In the genomic region with DNA sequence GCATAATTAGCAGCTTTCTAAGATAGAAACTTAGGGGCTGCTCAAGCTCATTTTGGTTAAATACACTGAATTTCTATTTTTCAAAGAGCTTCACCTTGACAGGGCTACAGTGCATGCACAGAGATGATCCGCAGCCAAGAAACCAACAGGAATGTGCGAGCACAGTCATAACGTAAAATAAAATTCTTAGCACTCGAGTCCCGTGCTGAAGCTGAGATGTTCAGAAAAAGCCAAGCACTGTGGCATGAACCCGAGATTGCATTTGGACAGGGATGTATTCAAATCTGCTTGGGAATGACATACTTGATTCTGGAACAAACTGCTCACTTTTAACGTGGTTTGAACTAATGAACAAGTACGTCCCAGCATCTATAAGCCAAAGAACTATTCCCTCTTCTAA, we compare ENCODE assay signal across 1 cellular context.
TF ChIP-seq lines count a peak whose summit lies in the region.

No MANE protein-coding gene starts in this region.

TF ChIP-seq in GM23338, 12 proteins besides CTCF, POLR2A, EP300 and RAD21 (continued from another document):
- TF ChIP-seq ZNF462 (CRISPR knock-in tag; IDR thresholded peaks at IDR 0.05) (no peak), STAT1 (IDR thresholded peaks at IDR 0.05; ENCODE audit: unreplicated experiment) (no peak)
